In the genomic region with DNA sequence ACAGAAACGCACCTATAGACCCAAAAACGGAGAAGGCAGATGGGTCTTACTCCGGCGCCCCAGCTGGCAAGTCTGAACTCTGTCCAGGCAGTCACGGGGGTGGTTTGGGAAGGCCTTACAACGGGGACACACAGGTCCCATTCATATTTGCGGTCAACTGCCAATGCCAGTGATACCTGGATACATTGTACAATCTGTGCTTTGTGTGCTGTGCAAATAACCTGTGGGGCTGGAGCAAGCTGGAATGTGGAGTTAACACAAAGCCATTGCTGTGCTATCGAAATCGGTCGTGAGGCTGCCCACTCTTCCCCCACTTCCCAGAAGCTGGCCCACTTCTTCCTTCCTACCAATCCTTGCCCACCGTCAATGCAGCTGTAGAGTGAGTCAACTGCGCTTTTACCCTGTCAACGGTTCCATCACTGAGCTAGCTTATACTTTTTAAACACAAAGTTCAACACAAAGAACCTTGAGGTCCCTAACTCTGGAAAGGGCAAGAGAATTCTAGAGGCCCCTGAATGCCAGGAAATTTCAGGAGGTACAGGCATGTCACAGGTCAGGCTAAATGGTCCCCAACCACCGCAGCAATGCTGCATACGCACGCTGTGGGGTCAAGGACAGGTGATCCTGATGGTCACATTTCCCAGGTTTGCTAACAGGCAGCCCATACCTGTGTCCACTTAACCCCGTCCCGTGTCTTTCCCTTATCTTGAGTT, we compare ENCODE assay signal across 1 cellular context.
A peak's percentile ranks its signal among the peaks of the same experiment; 100 is the strongest.
TF ChIP-seq lines count a peak whose summit lies in the region.

No MANE protein-coding gene starts in this region.

TF ChIP-seq in HepG2, 621 proteins besides CTCF, POLR2A, EP300 and RAD21 (continued from another document and continues in another):
- TF ChIP-seq, protein P1, sequence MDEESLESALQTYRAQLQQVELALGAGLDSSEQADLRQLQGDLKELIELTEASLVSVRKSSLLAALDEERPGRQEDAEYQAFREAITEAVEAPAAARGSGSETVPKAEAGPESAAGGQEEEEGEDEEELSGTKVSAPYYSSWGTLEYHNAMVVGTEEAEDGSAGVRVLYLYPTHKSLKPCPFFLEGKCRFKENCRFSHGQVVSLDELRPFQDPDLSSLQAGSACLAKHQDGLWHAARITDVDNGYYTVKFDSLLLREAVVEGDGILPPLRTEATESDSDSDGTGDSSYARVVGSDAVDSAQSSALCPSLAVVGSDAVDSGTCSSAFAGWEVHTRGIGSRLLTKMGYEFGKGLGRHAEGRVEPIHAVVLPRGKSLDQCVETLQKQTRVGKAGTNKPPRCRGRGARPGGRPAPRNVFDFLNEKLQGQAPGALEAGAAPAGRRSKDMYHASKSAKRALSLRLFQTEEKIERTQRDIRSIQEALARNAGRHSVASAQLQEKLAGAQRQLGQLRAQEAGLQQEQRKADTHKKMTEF (CRISPR knock-in tag; IDR thresholded peaks at IDR 0.05): peak; percentile 93
- peak; percentile 77; the same call in 1 of the 2 replicates for TF ChIP-seq ZSCAN30 (CRISPR knock-in tag; IDR thresholded peaks at IDR 0.05)
- TF ChIP-seq CEBPB (IDR thresholded peaks at IDR 0.05; ENCODE audit: borderline replicate concordance, low read depth, low read length): peak; percentile 78
- TF ChIP-seq, protein P2, sequence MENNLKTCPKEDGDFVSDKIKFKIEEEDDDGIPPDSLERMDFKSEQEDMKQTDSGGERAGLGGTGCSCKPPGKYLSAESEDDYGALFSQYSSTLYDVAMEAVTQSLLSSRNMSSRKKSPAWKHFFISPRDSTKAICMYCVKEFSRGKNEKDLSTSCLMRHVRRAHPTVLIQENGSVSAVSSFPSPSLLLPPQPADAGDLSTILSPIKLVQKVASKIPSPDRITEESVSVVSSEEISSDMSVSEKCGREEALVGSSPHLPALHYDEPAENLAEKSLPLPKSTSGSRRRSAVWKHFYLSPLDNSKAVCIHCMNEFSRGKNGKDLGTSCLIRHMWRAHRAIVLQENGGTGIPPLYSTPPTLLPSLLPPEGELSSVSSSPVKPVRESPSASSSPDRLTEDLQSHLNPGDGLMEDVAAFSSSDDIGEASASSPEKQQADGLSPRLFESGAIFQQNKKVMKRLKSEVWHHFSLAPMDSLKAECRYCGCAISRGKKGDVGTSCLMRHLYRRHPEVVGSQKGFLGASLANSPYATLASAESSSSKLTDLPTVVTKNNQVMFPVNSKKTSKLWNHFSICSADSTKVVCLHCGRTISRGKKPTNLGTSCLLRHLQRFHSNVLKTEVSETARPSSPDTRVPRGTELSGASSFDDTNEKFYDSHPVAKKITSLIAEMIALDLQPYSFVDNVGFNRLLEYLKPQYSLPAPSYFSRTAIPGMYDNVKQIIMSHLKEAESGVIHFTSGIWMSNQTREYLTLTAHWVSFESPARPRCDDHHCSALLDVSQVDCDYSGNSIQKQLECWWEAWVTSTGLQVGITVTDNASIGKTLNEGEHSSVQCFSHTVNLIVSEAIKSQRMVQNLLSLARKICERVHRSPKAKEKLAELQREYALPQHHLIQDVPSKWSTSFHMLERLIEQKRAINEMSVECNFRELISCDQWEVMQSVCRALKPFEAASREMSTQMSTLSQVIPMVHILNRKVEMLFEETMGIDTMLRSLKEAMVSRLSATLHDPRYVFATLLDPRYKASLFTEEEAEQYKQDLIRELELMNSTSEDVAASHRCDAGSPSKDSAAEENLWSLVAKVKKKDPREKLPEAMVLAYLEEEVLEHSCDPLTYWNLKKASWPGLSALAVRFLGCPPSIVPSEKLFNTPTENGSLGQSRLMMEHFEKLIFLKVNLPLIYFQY (CRISPR knock-in tag; IDR thresholded peaks at IDR 0.05; ENCODE audit: borderline replicate concordance): 0 out of 2 replicates have a peak, but pooled peaks have one; percentile 37
- TF ChIP-seq SRSF9 (IDR thresholded peaks at IDR 0.05; ENCODE audit: borderline replicate concordance, insufficient read depth, low read depth, low read length, poor library complexity, severe bottlenecking): no peak
- peak; percentile 84; the same call in 1 of the 2 replicates for TF ChIP-seq SOX13 (IDR thresholded peaks at IDR 0.05)
- peak in 1 of 2 experiments; percentile 95; a peak in 2 of 4 replicates for TF ChIP-seq SOX13 (CRISPR knock-in tag; conservative IDR thresholded peaks at IDR 0.05 in 1 of 2, IDR thresholded peaks at IDR 0.05 in 1 of 2)
- TF ChIP-seq CAMTA2 (CRISPR knock-in tag; IDR thresholded peaks at IDR 0.05; ENCODE audit: borderline replicate concordance): peak; percentile 41; the same call in 1 of the 2 replicates
- TF ChIP-seq, protein P3, sequence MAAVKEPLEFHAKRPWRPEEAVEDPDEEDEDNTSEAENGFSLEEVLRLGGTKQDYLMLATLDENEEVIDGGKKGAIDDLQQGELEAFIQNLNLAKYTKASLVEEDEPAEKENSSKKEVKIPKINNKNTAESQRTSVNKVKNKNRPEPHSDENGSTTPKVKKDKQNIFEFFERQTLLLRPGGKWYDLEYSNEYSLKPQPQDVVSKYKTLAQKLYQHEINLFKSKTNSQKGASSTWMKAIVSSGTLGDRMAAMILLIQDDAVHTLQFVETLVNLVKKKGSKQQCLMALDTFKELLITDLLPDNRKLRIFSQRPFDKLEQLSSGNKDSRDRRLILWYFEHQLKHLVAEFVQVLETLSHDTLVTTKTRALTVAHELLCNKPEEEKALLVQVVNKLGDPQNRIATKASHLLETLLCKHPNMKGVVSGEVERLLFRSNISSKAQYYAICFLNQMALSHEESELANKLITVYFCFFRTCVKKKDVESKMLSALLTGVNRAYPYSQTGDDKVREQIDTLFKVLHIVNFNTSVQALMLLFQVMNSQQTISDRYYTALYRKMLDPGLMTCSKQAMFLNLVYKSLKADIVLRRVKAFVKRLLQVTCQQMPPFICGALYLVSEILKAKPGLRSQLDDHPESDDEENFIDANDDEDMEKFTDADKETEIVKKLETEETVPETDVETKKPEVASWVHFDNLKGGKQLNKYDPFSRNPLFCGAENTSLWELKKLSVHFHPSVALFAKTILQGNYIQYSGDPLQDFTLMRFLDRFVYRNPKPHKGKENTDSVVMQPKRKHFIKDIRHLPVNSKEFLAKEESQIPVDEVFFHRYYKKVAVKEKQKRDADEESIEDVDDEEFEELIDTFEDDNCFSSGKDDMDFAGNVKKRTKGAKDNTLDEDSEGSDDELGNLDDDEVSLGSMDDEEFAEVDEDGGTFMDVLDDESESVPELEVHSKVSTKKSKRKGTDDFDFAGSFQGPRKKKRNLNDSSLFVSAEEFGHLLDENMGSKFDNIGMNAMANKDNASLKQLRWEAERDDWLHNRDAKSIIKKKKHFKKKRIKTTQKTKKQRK (IDR thresholded peaks at IDR 0.05; ENCODE audit: low read length): no peak
- TF ChIP-seq, protein P4, sequence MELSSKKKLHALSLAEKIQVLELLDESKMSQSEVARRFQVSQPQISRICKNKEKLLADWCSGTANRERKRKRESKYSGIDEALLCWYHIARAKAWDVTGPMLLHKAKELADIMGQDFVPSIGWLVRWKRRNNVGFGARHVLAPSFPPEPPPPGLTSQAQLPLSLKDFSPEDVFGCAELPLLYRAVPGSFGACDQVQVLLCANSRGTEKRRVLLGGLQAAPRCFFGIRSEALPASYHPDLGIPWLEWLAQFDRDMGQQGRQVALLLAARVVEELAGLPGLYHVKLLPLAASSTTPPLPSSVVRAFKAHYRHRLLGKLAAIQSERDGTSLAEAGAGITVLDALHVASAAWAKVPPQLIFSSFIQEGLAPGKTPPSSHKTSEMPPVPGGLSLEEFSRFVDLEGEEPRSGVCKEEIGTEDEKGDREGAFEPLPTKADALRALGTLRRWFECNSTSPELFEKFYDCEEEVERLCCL (CRISPR knock-in tag; IDR thresholded peaks at IDR 0.05; ENCODE audit: borderline replicate concordance): no peak
- TF ChIP-seq CENPX (CRISPR knock-in tag; IDR thresholded peaks at IDR 0.05): no peak
- TF ChIP-seq ZNF562 (CRISPR knock-in tag; IDR thresholded peaks at IDR 0.05; ENCODE audit: borderline replicate concordance): no peak
- no peak for TF ChIP-seq ZNF234 (CRISPR knock-in tag; conservative IDR thresholded peaks at IDR 0.05)
- peak; percentile 84 for TF ChIP-seq ISL2 (CRISPR knock-in tag; IDR thresholded peaks at IDR 0.05)
- no peak for TF ChIP-seq ZNF737 (CRISPR knock-in tag; IDR thresholded peaks at IDR 0.05; ENCODE audit: borderline replicate concordance)
- TF ChIP-seq MEF2D (CRISPR knock-in tag; IDR thresholded peaks at IDR 0.05): no peak
- TF ChIP-seq ZMYM2 (CRISPR knock-in tag; IDR thresholded peaks at IDR 0.05): peak; percentile 78
- peak; percentile 48; the same call in 1 of the 2 replicates for TF ChIP-seq ZNF451 (CRISPR knock-in tag; IDR thresholded peaks at IDR 0.05)
- TF ChIP-seq ZBTB7B (CRISPR knock-in tag; IDR thresholded peaks at IDR 0.05): peak; percentile 98
- no peak for TF ChIP-seq HOXA9 (CRISPR knock-in tag; IDR thresholded peaks at IDR 0.05; ENCODE audit: borderline replicate concordance)
- peak; percentile 24 for TF ChIP-seq CBX1 (IDR thresholded peaks at IDR 0.05; ENCODE audit: low read depth)
- TF ChIP-seq, protein P5, sequence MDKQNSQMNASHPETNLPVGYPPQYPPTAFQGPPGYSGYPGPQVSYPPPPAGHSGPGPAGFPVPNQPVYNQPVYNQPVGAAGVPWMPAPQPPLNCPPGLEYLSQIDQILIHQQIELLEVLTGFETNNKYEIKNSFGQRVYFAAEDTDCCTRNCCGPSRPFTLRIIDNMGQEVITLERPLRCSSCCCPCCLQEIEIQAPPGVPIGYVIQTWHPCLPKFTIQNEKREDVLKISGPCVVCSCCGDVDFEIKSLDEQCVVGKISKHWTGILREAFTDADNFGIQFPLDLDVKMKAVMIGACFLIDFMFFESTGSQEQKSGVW (CRISPR knock-in tag; IDR thresholded peaks at IDR 0.05; ENCODE audit: borderline replicate concordance): no peak
- TF ChIP-seq REPIN1 (CRISPR knock-in tag; IDR thresholded peaks at IDR 0.05; ENCODE audit: borderline replicate concordance, low read depth): no peak; the same call in 1 of the 2 replicates
- TF ChIP-seq ATF1 (CRISPR knock-in tag; IDR thresholded peaks at IDR 0.05): peak; percentile 64; the same call in 1 of the 2 replicates
- peak; percentile 69 for TF ChIP-seq CEBPG (CRISPR knock-in tag; IDR thresholded peaks at IDR 0.05)
- peak; percentile 30 for TF ChIP-seq SMC3 (IDR thresholded peaks at IDR 0.05; ENCODE audit: low read length)
- no peak for TF ChIP-seq TAF15 (IDR thresholded peaks at IDR 0.05; ENCODE audit: low read depth, low read length, poor library complexity, severe bottlenecking)
- TF ChIP-seq ZNF326 (CRISPR knock-in tag; IDR thresholded peaks at IDR 0.05; ENCODE audit: borderline replicate concordance): no peak
- no peak for TF ChIP-seq XRCC5 (optimal IDR thresholded peaks at IDR 0.05; ENCODE audit: low read length)
- TF ChIP-seq RXRA (CRISPR knock-in tag; IDR thresholded peaks at IDR 0.05): peak; percentile 98
- TF ChIP-seq, protein P6, sequence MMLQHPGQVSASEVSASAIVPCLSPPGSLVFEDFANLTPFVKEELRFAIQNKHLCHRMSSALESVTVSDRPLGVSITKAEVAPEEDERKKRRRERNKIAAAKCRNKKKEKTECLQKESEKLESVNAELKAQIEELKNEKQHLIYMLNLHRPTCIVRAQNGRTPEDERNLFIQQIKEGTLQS (CRISPR knock-in tag; IDR thresholded peaks at IDR 0.05): peak; percentile 61; the same call in 1 of the 2 replicates
- peak; percentile 86 for TF ChIP-seq ISX (CRISPR knock-in tag; conservative IDR thresholded peaks at IDR 0.05)
- no peak for TF ChIP-seq ZNF558 (CRISPR knock-in tag; IDR thresholded peaks at IDR 0.05; ENCODE audit: borderline replicate concordance)
- TF ChIP-seq MATR3 (CRISPR knock-in tag; IDR thresholded peaks at IDR 0.05): no peak
- TF ChIP-seq, protein P7, sequence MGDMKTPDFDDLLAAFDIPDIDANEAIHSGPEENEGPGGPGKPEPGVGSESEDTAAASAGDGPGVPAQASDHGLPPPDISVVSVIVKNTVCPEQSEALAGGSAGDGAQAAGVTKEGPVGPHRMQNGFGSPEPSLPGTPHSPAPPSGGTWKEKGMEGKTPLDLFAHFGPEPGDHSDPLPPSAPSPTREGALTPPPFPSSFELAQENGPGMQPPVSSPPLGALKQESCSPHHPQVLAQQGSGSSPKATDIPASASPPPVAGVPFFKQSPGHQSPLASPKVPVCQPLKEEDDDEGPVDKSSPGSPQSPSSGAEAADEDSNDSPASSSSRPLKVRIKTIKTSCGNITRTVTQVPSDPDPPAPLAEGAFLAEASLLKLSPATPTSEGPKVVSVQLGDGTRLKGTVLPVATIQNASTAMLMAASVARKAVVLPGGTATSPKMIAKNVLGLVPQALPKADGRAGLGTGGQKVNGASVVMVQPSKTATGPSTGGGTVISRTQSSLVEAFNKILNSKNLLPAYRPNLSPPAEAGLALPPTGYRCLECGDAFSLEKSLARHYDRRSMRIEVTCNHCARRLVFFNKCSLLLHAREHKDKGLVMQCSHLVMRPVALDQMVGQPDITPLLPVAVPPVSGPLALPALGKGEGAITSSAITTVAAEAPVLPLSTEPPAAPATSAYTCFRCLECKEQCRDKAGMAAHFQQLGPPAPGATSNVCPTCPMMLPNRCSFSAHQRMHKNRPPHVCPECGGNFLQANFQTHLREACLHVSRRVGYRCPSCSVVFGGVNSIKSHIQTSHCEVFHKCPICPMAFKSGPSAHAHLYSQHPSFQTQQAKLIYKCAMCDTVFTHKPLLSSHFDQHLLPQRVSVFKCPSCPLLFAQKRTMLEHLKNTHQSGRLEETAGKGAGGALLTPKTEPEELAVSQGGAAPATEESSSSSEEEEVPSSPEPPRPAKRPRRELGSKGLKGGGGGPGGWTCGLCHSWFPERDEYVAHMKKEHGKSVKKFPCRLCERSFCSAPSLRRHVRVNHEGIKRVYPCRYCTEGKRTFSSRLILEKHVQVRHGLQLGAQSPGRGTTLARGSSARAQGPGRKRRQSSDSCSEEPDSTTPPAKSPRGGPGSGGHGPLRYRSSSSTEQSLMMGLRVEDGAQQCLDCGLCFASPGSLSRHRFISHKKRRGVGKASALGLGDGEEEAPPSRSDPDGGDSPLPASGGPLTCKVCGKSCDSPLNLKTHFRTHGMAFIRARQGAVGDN (CRISPR knock-in tag; IDR thresholded peaks at IDR 0.05): peak; percentile 67
- TF ChIP-seq ZNF577 (CRISPR knock-in tag; IDR thresholded peaks at IDR 0.05; ENCODE audit: borderline replicate concordance, low read depth): no peak
- TF ChIP-seq JUN (CRISPR knock-in tag; IDR thresholded peaks at IDR 0.05): no peak; the same call in 1 of the 2 replicates
- no peak for TF ChIP-seq CENPT (CRISPR knock-in tag; IDR thresholded peaks at IDR 0.05; ENCODE audit: low read depth)
- TF ChIP-seq, protein P8, sequence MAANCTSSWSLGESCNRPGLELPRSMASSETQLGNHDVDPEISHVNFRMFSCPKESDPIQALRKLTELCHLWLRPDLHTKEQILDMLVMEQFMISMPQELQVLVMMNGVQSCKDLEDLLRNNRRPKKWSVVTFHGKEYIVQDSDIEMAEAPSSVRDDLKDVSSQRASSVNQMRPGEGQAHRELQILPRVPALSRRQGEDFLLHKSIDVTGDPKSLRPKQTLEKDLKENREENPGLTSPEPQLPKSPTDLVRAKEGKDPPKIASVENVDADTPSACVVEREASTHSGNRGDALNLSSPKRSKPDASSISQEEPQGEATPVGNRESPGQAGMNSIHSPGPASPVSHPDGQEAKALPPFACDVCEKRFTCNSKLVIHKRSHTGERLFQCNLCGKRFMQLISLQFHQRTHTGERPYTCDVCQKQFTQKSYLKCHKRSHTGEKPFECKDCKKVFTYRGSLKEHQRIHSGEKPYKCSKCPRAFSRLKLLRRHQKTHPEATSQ (CRISPR knock-in tag; IDR thresholded peaks at IDR 0.05; ENCODE audit: borderline replicate concordance): no peak
